Comparison of ENCODE assay signal across 1 cellular context in genomic region chr11:18540207-18541009, GRCh38.
TF ChIP-seq lines count a peak whose summit lies in the region.

No MANE protein-coding gene starts in this region.

TF ChIP-seq in GM12878, 131 proteins besides CTCF, POLR2A, EP300 and RAD21:
- no peak for TF ChIP-seq CUX1 (IDR thresholded peaks at IDR 0.05; ENCODE audit: insufficient replicate concordance, low read depth, low read length)
- TF ChIP-seq IRF4 (IDR thresholded peaks at IDR 0.05; ENCODE audit: low read depth, low read length) = peak; percentile 83
- no peak for TF ChIP-seq BMI1 (IDR thresholded peaks at IDR 0.05; ENCODE audit: borderline replicate concordance)
- TF ChIP-seq HSF1 (IDR thresholded peaks at IDR 0.05; ENCODE audit: low read depth, low read length) = no peak
- no peak for TF ChIP-seq POU2F2 (IDR thresholded peaks at IDR 0.05; ENCODE audit: borderline replicate concordance, low read depth, low read length)
- TF ChIP-seq, protein P1, sequence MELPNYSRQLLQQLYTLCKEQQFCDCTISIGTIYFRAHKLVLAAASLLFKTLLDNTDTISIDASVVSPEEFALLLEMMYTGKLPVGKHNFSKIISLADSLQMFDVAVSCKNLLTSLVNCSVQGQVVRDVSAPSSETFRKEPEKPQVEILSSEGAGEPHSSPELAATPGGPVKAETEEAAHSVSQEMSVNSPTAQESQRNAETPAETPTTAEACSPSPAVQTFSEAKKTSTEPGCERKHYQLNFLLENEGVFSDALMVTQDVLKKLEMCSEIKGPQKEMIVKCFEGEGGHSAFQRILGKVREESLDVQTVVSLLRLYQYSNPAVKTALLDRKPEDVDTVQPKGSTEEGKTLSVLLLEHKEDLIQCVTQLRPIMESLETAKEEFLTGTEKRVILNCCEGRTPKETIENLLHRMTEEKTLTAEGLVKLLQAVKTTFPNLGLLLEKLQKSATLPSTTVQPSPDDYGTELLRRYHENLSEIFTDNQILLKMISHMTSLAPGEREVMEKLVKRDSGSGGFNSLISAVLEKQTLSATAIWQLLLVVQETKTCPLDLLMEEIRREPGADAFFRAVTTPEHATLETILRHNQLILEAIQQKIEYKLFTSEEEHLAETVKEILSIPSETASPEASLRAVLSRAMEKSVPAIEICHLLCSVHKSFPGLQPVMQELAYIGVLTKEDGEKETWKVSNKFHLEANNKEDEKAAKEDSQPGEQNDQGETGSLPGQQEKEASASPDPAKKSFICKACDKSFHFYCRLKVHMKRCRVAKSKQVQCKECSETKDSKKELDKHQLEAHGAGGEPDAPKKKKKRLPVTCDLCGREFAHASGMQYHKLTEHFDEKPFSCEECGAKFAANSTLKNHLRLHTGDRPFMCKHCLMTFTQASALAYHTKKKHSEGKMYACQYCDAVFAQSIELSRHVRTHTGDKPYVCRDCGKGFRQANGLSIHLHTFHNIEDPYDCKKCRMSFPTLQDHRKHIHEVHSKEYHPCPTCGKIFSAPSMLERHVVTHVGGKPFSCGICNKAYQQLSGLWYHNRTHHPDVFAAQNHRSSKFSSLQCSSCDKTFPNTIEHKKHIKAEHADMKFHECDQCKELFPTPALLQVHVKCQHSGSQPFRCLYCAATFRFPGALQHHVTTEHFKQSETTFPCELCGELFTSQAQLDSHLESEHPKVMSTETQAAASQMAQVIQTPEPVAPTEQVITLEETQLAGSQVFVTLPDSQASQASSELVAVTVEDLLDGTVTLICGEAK (IDR thresholded peaks at IDR 0.05; ENCODE audit: borderline replicate concordance) = no peak
- no peak for TF ChIP-seq EED (IDR thresholded peaks at IDR 0.05; ENCODE audit: low read depth)
- TF ChIP-seq MLLT1 (IDR thresholded peaks at IDR 0.05) = no peak
- no peak for TF ChIP-seq ATF7 (IDR thresholded peaks at IDR 0.05; ENCODE audit: low read depth)
- TF ChIP-seq, protein P2, sequence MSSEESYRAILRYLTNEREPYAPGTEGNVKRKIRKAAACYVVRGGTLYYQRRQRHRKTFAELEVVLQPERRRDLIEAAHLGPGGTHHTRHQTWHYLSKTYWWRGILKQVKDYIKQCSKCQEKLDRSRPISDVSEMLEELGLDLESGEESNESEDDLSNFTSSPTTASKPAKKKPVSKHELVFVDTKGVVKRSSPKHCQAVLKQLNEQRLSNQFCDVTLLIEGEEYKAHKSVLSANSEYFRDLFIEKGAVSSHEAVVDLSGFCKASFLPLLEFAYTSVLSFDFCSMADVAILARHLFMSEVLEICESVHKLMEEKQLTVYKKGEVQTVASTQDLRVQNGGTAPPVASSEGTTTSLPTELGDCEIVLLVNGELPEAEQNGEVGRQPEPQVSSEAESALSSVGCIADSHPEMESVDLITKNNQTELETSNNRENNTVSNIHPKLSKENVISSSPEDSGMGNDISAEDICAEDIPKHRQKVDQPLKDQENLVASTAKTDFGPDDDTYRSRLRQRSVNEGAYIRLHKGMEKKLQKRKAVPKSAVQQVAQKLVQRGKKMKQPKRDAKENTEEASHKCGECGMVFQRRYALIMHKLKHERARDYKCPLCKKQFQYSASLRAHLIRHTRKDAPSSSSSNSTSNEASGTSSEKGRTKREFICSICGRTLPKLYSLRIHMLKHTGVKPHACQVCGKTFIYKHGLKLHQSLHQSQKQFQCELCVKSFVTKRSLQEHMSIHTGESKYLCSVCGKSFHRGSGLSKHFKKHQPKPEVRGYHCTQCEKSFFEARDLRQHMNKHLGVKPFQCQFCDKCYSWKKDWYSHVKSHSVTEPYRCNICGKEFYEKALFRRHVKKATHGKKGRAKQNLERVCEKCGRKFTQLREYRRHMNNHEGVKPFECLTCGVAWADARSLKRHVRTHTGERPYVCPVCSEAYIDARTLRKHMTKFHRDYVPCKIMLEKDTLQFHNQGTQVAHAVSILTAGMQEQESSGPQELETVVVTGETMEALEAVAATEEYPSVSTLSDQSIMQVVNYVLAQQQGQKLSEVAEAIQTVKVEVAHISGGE (CRISPR knock-in tag; IDR thresholded peaks at IDR 0.05) = no peak
- no peak for TF ChIP-seq TCF12 (IDR thresholded peaks at IDR 0.05; ENCODE audit: low read depth, low read length)
- TF ChIP-seq, protein P3, sequence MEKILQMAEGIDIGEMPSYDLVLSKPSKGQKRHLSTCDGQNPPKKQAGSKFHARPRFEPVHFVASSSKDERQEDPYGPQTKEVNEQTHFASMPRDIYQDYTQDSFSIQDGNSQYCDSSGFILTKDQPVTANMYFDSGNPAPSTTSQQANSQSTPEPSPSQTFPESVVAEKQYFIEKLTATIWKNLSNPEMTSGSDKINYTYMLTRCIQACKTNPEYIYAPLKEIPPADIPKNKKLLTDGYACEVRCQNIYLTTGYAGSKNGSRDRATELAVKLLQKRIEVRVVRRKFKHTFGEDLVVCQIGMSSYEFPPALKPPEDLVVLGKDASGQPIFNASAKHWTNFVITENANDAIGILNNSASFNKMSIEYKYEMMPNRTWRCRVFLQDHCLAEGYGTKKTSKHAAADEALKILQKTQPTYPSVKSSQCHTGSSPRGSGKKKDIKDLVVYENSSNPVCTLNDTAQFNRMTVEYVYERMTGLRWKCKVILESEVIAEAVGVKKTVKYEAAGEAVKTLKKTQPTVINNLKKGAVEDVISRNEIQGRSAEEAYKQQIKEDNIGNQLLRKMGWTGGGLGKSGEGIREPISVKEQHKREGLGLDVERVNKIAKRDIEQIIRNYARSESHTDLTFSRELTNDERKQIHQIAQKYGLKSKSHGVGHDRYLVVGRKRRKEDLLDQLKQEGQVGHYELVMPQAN (conservative IDR thresholded peaks at IDR 0.05) = no peak
- TF ChIP-seq SMC3 (IDR thresholded peaks at IDR 0.05; ENCODE audit: borderline replicate concordance, low read length) = peak; percentile 78
